8 cellular contexts compared by ENCODE assay signal in genomic region chr3:49358217-49358883, GRCh38. TPM values are rescaled to one million over a fixed set of nuclear protein-coding genes. Genes with fewer than 3 reads are reported as not detected.
A peak's percentile ranks its signal among the peaks of the same experiment; 100 is the strongest.
DNase-seq lines count a peak whose midpoint lies in the region; ATAC-seq and TF ChIP-seq lines count a peak whose summit lies in the region.

Gene GPX1, minus strand, starts transcription at chr3:49358353. Its CDS starts 75 bp downstream, at chr3:49358278.

- H3K4me1 Mint-ChIP-seq in activated naive CD8-positive, alpha-beta T cell (ENCODE audit: low read depth) = peaks cover 32% of the 10 kb centered on the region

- no peaks in the 10 kb centered on the region for H3K27me3 Mint-ChIP-seq in activated naive CD8-positive, alpha-beta T cell

- H3K27ac Mint-ChIP-seq in activated naive CD8-positive, alpha-beta T cell = peak within 1 kb of the TSS; percentile 92

- H3K4me3 Mint-ChIP-seq in activated naive CD8-positive, alpha-beta T cell = peak within 1 kb of the TSS; percentile 96

- peaks cover 18% of the 10 kb centered on the region for H3K36me3 Mint-ChIP-seq in activated naive CD8-positive, alpha-beta T cell

- no peaks in the 10 kb centered on the region for H3K9me3 Mint-ChIP-seq in activated naive CD8-positive, alpha-beta T cell (ENCODE audit: low read depth)

- H3K27ac ChIP-seq in testis = peak within 1 kb of the TSS; percentile 71 to 78

- no peaks in the 10 kb centered on the region for H3K27me3 ChIP-seq in testis

- H3K9me3 ChIP-seq in testis = no peaks in the 10 kb centered on the region

- intact Hi-C loops in testis (cut with DNase I; ENCODE audit: low total_unique reads) = no loop called here

- WGBS in testis, 2 donors = 0% methylated on average over 33 of the region's 46 CpGs; no CpG with 5 or more reads in 1 of the 2 donors

- peaks cover 10% of the 10 kb centered on the region for H3K4me1 ChIP-seq in testis

- no peak for TF ChIP-seq POLR2A in testis (IDR thresholded peaks at IDR 0.05)

- DNase-seq in GM04504 (ENCODE audit: low read depth) (peak; percentile 94), HFF-Myc (ENCODE audit: extremely low read depth, low read depth) (peak; percentile 80), NCI-H1092 (lab: John Stamatoyannopoulos, UW) (peak; percentile 79), SKM-1 treated with dmso at 0.1 percent for 144 hours (lab: John Stamatoyannopoulos, UW; ENCODE audit: unreplicated experiment) (peak; percentile 92), glomerular visceral epithelial cell (ENCODE audit: extremely low spot score) (peak; percentile 97), omental fat pad (ENCODE audit: low spot score) (peak; percentile 82), testis (peak; percentile 96)

- no peaks in the 10 kb centered on the region for H3K36me3 ChIP-seq in testis (ENCODE audit: low read depth, missing control alignments)

- no peak for TF ChIP-seq CTCF in HFF-Myc (IDR thresholded peaks at IDR 0.05; ENCODE audit: low read depth, low read length, missing control alignments)
- no peak for TF ChIP-seq CTCF in omental fat pad (IDR thresholded peaks at IDR 0.05)
- no peak for TF ChIP-seq CTCF in testis (IDR thresholded peaks at IDR 0.05)

- ATAC-seq in omental fat pad (ENCODE audit: low FRiP score) = peak; percentile 93

- peak within 1 kb of the TSS; percentile 86 for H3K4me3 ChIP-seq in HFF-Myc (replicated peaks; ENCODE audit: low read depth, low read length)
- peak within 1 kb of the TSS; percentile 74 to 82 for H3K4me3 ChIP-seq in testis

RNA-seq across cellular contexts. Expression of gene GPX1, which starts in this region (rescaled TPM):
- total RNA-seq in omental fat pad (100 to 1,000 TPM; 318 to 730 (median 464) TPM), testis (100 to 1,000 TPM; 123 to 207 TPM)
- polyA plus RNA-seq in testis (ENCODE audit: insufficient read depth, low read depth, low replicate concordance) = 129 TPM

Comparison
In these comparisons a context has a peak if more than half of its experiments do, and no peak if none do; other contexts are left out.
1. Peak in every context shown above with its lines: DNase-seq, ATAC-seq, H3K4me3 ChIP-seq and H3K27ac ChIP-seq.